Comparison of ENCODE assay signal across 30 cellular contexts in the genomic region with DNA sequence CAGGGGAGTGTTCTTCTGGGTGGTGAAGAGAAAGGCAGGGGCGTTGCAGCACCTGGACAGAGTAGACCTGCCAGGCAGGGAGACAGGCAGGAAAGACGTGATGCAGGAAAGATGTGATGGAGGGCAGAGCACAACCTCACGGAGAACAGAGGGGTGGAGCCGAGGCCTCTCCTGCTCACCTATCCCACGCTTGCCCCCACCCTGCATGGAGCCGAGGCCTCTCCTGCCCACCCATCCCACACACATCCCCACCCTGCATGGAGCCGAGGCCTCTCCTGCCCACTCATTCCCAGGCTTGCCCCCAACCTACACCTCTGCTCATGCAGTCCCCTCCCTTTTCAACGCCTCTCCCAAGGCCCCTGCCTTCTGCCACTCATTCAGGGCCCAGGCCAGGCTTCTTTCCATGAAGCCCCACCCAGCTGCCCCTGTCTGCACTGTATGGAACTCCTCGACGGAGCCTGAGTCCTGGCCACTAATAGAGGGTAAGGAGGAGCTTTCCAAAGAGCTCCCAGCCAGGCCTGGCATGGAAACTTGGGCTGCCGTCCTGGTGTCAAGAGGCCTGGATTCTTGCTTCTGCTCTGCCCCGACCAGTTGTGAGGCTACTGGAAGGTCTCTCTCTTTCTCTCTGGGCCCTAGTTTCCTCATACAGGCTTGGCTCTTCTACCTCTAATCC. TPM values are rescaled to one million over a fixed set of nuclear protein-coding genes. Genes with fewer than 3 reads are reported as not detected.
DNase-seq lines count a peak whose midpoint lies in the region; ATAC-seq and TF ChIP-seq lines count a peak whose summit lies in the region.
"Had no signal": no experiment of that assay in that cellular context is flagged by ENCODE, and none has a peak within 500 bp of the region (broad histone marks: within the 10 kb centered on the region; RNA-seq: fewer than 3 reads in every experiment).

No MANE protein-coding gene starts in this region.

- no peak for TF ChIP-seq CTCF in neural progenitor cell (IDR thresholded peaks at IDR 0.05)
- no peak for TF ChIP-seq CTCF in adrenal gland (IDR thresholded peaks at IDR 0.05)

- no peaks in the 10 kb centered on the region for H4K20me1 ChIP-seq in neural progenitor cell (ENCODE audit: low read depth)

- 83 to 93% (median 87%) methylated on average over 12 of the region's 12 CpGs for WGBS in adrenal gland, 4 donors

- H3F3A ChIP-seq in neural progenitor cell (ENCODE audit: low read depth) = no peaks in the 10 kb centered on the region

- H3K36me3 Mint-ChIP-seq in neural progenitor cell = no peaks in the 10 kb centered on the region
- H3K36me3 Mint-ChIP-seq: CD14-positive monocyte had no signal

- H3K9me3 ChIP-seq in neural progenitor cell (ENCODE audit: low read depth) = no peaks in the 10 kb centered on the region
- no peaks in the 10 kb centered on the region for H3K9me3 ChIP-seq in adrenal gland (replicated peaks in 1 of 3)
- H3K9me3 ChIP-seq: BE2C had no signal

- H3K4me1 ChIP-seq in neural progenitor cell = no peaks in the 10 kb centered on the region
- H3K4me1 ChIP-seq in adrenal gland (replicated peaks in 1 of 2) = peaks cover 0 to 8% of the 10 kb centered on the region in 2 donors
- H3K4me1 ChIP-seq: BE2C had no signal

- H3K4me3 Mint-ChIP-seq in neural progenitor cell = no peak overlapping the region
- H3K4me3 Mint-ChIP-seq: CD14-positive monocyte; CD8-positive, alpha-beta memory T cell had no signal

- TF ChIP-seq POLR2A in adrenal gland (IDR thresholded peaks at IDR 0.05) = no peak

- ATAC-seq in Right ventricle myocardium superior (ENCODE audit: poor library complexity) = peak; percentile 69
- ATAC-seq in left ventricle myocardium superior = peak; percentile 84
- no peak for ATAC-seq in HG02759 (IDR thresholded peaks at IDR 0.05; ENCODE audit: unreplicated experiment)
- ATAC-seq: GM12878, HepG2 had no signal

- no peak overlapping the region for H3K27ac Mint-ChIP-seq in neural progenitor cell
- H3K27ac Mint-ChIP-seq: CD14-positive monocyte; CD8-positive, alpha-beta memory T cell had no signal

- DNase-seq in Right ventricle myocardium superior (peak; percentile 46), cardiac septum (ENCODE audit: low spot score) (no peak), left ventricle myocardium superior (peak; percentile 41), neural progenitor cell (ENCODE audit: low spot score) (peak; percentile 7), adrenal gland (no peak)
- DNase-seq in activated CD8-positive, alpha-beta memory T cell treated with anti-CD3 and anti-CD28 coated beads for 24 hours = no peak
- DNase-seq: 8988T; ACHN; BE2C; CD8-positive, alpha-beta memory T cell; DMS 273 treated with DMSO at 0.1 percent for 48 hours; DMS79; EL; GDM1; Karpas-422; NCI-H1092; NCI-H1417 treated with DMSO at 0.1 percent for 48 hours; NCI-H1694 treated with DMSO at 0.1 percent for 48 hours; NCI-H2081; NCI-H2227 treated with DMSO at 0.1 percent for 48 hours; NCI-H526 treated with DMSO at 0.1 percent for 48 hours; PC-9; SHP77 had no signal

- no peaks in the 10 kb centered on the region for H3K4me1 Mint-ChIP-seq in neural progenitor cell
- H3K4me1 Mint-ChIP-seq: CD14-positive monocyte; CD8-positive, alpha-beta memory T cell had no signal

- no peak overlapping the region for H3K9ac ChIP-seq in neural progenitor cell

- peaks cover 4% of the 10 kb centered on the region for H3K27me3 Mint-ChIP-seq in neural progenitor cell (ENCODE audit: insufficient read depth, low read depth)

- intact Hi-C loops in Right ventricle myocardium superior (cut with DNase I) = no loop called here
- intact Hi-C loops in cardiac septum (cut with DNase I) = no loop called here
- intact Hi-C loops in left ventricle myocardium superior (cut with micrococcal nuclease) = no loop called here
- intact Hi-C loops in adrenal gland (cut with DNase I) = no loop called here

- no peak overlapping the region for H3K4me2 ChIP-seq in neural progenitor cell
- H3K4me2 ChIP-seq: PC-9 had no signal

- no peaks in the 10 kb centered on the region for H3K79me2 ChIP-seq in neural progenitor cell (ENCODE audit: low read depth)

- H3K4me3 ChIP-seq in neural progenitor cell (no peak overlapping the region), adrenal gland (no peak overlapping the region)
- H3K4me3 ChIP-seq: GM12878, PC-9 had no signal

- H3K27me3 ChIP-seq in neural progenitor cell (no peaks in the 10 kb centered on the region), adrenal gland (no peaks in the 10 kb centered on the region)
- H3K27me3 ChIP-seq: BE2C had no signal

- H3K27ac ChIP-seq in neural progenitor cell (no peak overlapping the region), adrenal gland (no peak overlapping the region)
- H3K27ac ChIP-seq: PC-9 had no signal

- H2AFZ ChIP-seq in neural progenitor cell (replicated peaks) = no peak overlapping the region
- H2AFZ ChIP-seq: PC-9 had no signal

- H3K36me3 ChIP-seq in neural progenitor cell (no peaks in the 10 kb centered on the region), adrenal gland (replicated peaks in 1 of 2) (no peaks in the 10 kb centered on the region)
- H3K36me3 ChIP-seq: BE2C had no signal

- H3K9me3 Mint-ChIP-seq in neural progenitor cell = no peaks in the 10 kb centered on the region
- H3K9me3 Mint-ChIP-seq: CD14-positive monocyte; CD8-positive, alpha-beta memory T cell had no signal

RNA-seq across cellular contexts. Expression of gene LOXHD1, which starts 32.0 kb away (rescaled TPM):
- total RNA-seq in Right ventricle myocardium superior = 0.62 TPM
- total RNA-seq in cardiac septum = 0.48 TPM
- 0.74 TPM for total RNA-seq in left ventricle myocardium superior
- total RNA-seq in neural progenitor cell (ENCODE audit: low replicate concordance) = not detected in 2 replicates
- total RNA-seq in adrenal gland = under 1 TPM in 2 of 8 donors, not detected in 6; 0.28 to 0.30 TPM
- under 1 TPM; 0.08 to 0.16 (median 0.13) TPM for polyA plus RNA-seq in adrenal gland
- total RNA-seq: CD8-positive, alpha-beta memory T cell; GM12878; HepG2; HT1080; NCI-H460; PC-9; RPMI7951 had no signal
- polyA plus RNA-seq: CD8-positive, alpha-beta memory T cell; GM12878; HepG2 had no signal

Comparison
In these comparisons a context has a peak if more than half of its experiments do, and no peak if none do; other contexts are left out.
1. DNase-seq: peak in Right ventricle myocardium superior (single experiment), left ventricle myocardium superior (single experiment) and neural progenitor cell (single experiment); none in cardiac septum (single experiment), activated CD8-positive, alpha-beta memory T cell treated with anti-CD3 and anti-CD28 coated beads for 24 hours (single experiment) and adrenal gland (0 of 7).